Comparison of ENCODE assay signal across 1 cellular context in the genomic region with DNA sequence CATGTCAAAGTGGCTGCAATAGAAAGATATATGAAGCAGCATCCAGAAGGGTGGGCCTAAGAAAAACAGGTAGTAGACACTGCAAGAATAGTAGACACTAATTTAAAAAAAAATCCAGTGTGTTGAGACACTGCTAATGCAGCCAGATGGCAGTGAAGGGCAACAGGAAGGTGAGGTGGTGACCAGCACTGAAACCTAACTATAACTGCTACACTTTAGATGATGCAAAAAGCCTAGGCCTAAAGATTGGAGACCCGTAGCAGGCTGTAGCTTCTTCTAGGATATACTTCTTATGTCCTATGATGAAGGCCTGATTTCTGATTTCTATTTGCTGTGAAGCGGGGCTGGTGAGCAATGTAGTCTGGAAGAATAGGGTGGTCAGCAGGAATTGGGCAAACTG.
TF ChIP-seq lines count a peak whose summit lies in the region.

No MANE protein-coding gene starts in this region.

TF ChIP-seq in HCT116, 20 proteins besides CTCF, POLR2A, EP300 and RAD21 (continued from another document):
- TF ChIP-seq, protein P1, sequence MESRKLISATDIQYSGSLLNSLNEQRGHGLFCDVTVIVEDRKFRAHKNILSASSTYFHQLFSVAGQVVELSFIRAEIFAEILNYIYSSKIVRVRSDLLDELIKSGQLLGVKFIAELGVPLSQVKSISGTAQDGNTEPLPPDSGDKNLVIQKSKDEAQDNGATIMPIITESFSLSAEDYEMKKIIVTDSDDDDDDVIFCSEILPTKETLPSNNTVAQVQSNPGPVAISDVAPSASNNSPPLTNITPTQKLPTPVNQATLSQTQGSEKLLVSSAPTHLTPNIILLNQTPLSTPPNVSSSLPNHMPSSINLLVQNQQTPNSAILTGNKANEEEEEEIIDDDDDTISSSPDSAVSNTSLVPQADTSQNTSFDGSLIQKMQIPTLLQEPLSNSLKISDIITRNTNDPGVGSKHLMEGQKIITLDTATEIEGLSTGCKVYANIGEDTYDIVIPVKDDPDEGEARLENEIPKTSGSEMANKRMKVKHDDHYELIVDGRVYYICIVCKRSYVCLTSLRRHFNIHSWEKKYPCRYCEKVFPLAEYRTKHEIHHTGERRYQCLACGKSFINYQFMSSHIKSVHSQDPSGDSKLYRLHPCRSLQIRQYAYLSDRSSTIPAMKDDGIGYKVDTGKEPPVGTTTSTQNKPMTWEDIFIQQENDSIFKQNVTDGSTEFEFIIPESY (IDR thresholded peaks at IDR 0.05; ENCODE audit: extremely low read depth, insufficient replicate concordance, low read length) = no peak
- no peak for TF ChIP-seq CBX3 (IDR thresholded peaks at IDR 0.05; ENCODE audit: low read depth)
TF ChIP-seq in HCT116: peak in this region for 0.
